Comparison of ENCODE assay signal across 8 cellular contexts in genomic region chr13:104984296-104984818, GRCh38.
A peak's percentile ranks its signal among the peaks of the same experiment; 100 is the strongest.
DNase-seq lines count a peak whose midpoint lies in the region; ATAC-seq, FAIRE-seq and TF ChIP-seq lines count a peak whose summit lies in the region.

No MANE protein-coding gene starts in this region.

- intact Hi-C loops in posterior vena cava (cut with DNase I), result no loop called here

- no peaks in the 10 kb centered on the region for H3K79me2 ChIP-seq in astrocyte (ENCODE audit: insufficient read depth, low read length)

- H3K36me3 Mint-ChIP-seq in astrocyte (ENCODE audit: low read depth, unreplicated experiment) (no peaks in the 10 kb centered on the region), mesothelial cell of epicardium (no peaks in the 10 kb centered on the region)

- TF ChIP-seq CTCF in astrocyte (IDR thresholded peaks at IDR 0.05; ENCODE audit: insufficient read depth, low read depth, low read length) (no peak), mesothelial cell of epicardium (IDR thresholded peaks at IDR 0.05; ENCODE audit: unreplicated experiment) (no peak)

- H3K36me3 ChIP-seq in astrocyte (ENCODE audit: insufficient read depth, low read length), result no peaks in the 10 kb centered on the region

- peak; percentile 80 for ATAC-seq in HG02973 (IDR thresholded peaks at IDR 0.05; ENCODE audit: unreplicated experiment)

- H3K4me3 ChIP-seq in astrocyte (ENCODE audit: insufficient read depth, low read depth, low read length), result no peak overlapping the region

- H3K4me1 ChIP-seq in astrocyte (ENCODE audit: insufficient read depth, low read length), result peaks cover 7% of the 10 kb centered on the region

- H3K27ac Mint-ChIP-seq in astrocyte (ENCODE audit: unreplicated experiment), result peak overlapping the region; percentile 44
- peak overlapping the region; percentile 91 for H3K27ac Mint-ChIP-seq in mesothelial cell of epicardium

- peak overlapping the region; percentile 57 for H3K4me2 ChIP-seq in astrocyte (ENCODE audit: low read length)

- H3K27me3 Mint-ChIP-seq in astrocyte (ENCODE audit: low read depth, unreplicated experiment) (no peaks in the 10 kb centered on the region), mesothelial cell of epicardium (ENCODE audit: low read depth) (no peaks in the 10 kb centered on the region)

- H3K27me3 ChIP-seq in astrocyte (ENCODE audit: insufficient read depth, low read length), result no peaks in the 10 kb centered on the region

- H2AFZ ChIP-seq in astrocyte (ENCODE audit: low read depth, low read length), result no peak overlapping the region

- H3K9ac ChIP-seq in astrocyte (ENCODE audit: low read length), result no peak overlapping the region

- no peak overlapping the region for H3K4me3 Mint-ChIP-seq in astrocyte (ENCODE audit: unreplicated experiment)
- peak overlapping the region; percentile 4 for H3K4me3 Mint-ChIP-seq in mesothelial cell of epicardium

- H3K27ac ChIP-seq in astrocyte (ENCODE audit: low read depth, low read length), result no peak overlapping the region

- DNase-seq in activated gamma-delta T cell treated with Interleukin-2 at 50 U/mL for 16 hours (peak; percentile 9), activated gamma-delta T cell (lab: John Stamatoyannopoulos, UW) (no peak), NOMO-1 treated with DMSO at 0.1 percent for 48 hours (lab: John Stamatoyannopoulos, UW; ENCODE audit: unreplicated experiment) (peak; percentile 96), astrocyte (ENCODE audit: low read depth) (peak; percentile 71), mesothelial cell of epicardium (ENCODE audit: low spot score in 2 of 2, unreplicated experiment in 2 of 2) (peak; percentile 45 to 60), posterior vena cava (ENCODE audit: low spot score) (no peak), NCI-H1092 treated with DMSO at 0.1 percent for 48 hours (lab: John Stamatoyannopoulos, UW) (no peak)

- no peaks in the 10 kb centered on the region for H3K9me3 Mint-ChIP-seq in astrocyte (ENCODE audit: unreplicated experiment)
- H3K9me3 Mint-ChIP-seq in mesothelial cell of epicardium, result no peaks in the 10 kb centered on the region

- H3K4me1 Mint-ChIP-seq in astrocyte (ENCODE audit: low read depth, unreplicated experiment), result peaks cover 18% of the 10 kb centered on the region
- H3K4me1 Mint-ChIP-seq in mesothelial cell of epicardium, result peaks cover 28% of the 10 kb centered on the region

- no peak for FAIRE-seq in astrocyte (lab: Jason Lieb, UNC)

- no peaks in the 10 kb centered on the region for H3K9me3 ChIP-seq in astrocyte (ENCODE audit: insufficient read depth, low read depth, low read length)

- no peaks in the 10 kb centered on the region for H4K20me1 ChIP-seq in astrocyte (ENCODE audit: insufficient read depth, low read length)

Comparison
In these comparisons a context has a peak if more than half of its experiments do, and no peak if none do; other contexts are left out.
1. DNase-seq: peak in activated gamma-delta T cell treated with Interleukin-2 at 50 U/mL for 16 hours (single experiment), NOMO-1 treated with DMSO at 0.1 percent for 48 hours (single experiment), astrocyte (single experiment) and mesothelial cell of epicardium (2 of 2); none in activated gamma-delta T cell (single experiment), posterior vena cava (single experiment) and NCI-H1092 treated with DMSO at 0.1 percent for 48 hours (single experiment).